In genomic region chr20:9492067-9492466, GRCh38 we compare ENCODE assay signal across 12 cellular contexts.
"Had no signal": no experiment of that assay in that cellular context is flagged by ENCODE, and none has a peak within 500 bp of the region (broad histone marks: within the 10 kb centered on the region; RNA-seq: fewer than 3 reads in every experiment).

No MANE protein-coding gene starts in this region.

- ATAC-seq: left lung; stimulated activated naive CD8-positive, alpha-beta T cell treated with anti-CD3 and anti-CD28 coated beads, Interleukin-15, Interleukin-2, amounts not matched to agents 100 U/mL and 50 U/mL, for 24 hours had no signal

- DNase-seq: activated CD4-positive, alpha-beta T cell treated with anti-CD3 and anti-CD28 coated beads, Interleukin-2, amount 50 U/mL, for 48 hours; amniotic stem cell; dermis blood vessel endothelial cell; effector memory CD4-positive, alpha-beta T cell; esophagus squamous epithelium; left lung; midbrain; nephron progenitor cell; occipital lobe; stimulated activated CD4-positive, alpha-beta T cell treated with anti-CD3 and anti-CD28 coated beads, Interleukin-2, amount 100 ng/mL, for 24 hours; stimulated activated naive CD8-positive, alpha-beta T cell treated with anti-CD3 and anti-CD28 coated beads, Interleukin-15, Interleukin-2, amounts not matched to agents 100 U/mL and 50 U/mL, for 24 hours; uterus had no signal
